ENCODE assay signal across 22 cellular contexts in genomic region chr2:70214958-70215357, GRCh38.
DNase-seq lines count a peak whose midpoint lies in the region; ATAC-seq lines count a peak whose summit lies in the region.
"Had no signal": no experiment of that assay in that cellular context is flagged by ENCODE, and none has a peak within 500 bp of the region (broad histone marks: within the 10 kb centered on the region; RNA-seq: fewer than 3 reads in every experiment).

No MANE protein-coding gene starts in this region.

- peaks cover 34% of the 10 kb centered on the region for H3K36me3 ChIP-seq in ACC112 (ENCODE audit: insufficient read depth, low read length)

- no peaks in the 10 kb centered on the region for H3K27me3 ChIP-seq in ACC112 (ENCODE audit: insufficient read depth, low read length)
- H3K27me3 ChIP-seq: upper lobe of left lung had no signal

- peaks cover 3% of the 10 kb centered on the region for H3K79me2 ChIP-seq in ACC112 (ENCODE audit: control insufficient read depth, insufficient read depth, low read length, unreplicated experiment)

- DNase-seq in GM04504 (ENCODE audit: low read depth) (peak; percentile 85), amniotic epithelial cell (ENCODE audit: low read depth) (peak; percentile 90), hepatic stellate cell (ENCODE audit: low spot score) (peak; percentile 66), NCI-H524 (lab: John Stamatoyannopoulos, UW) (no peak), NCI-H1417 (lab: John Stamatoyannopoulos, UW) (no peak), putamen (ENCODE audit: low spot score) (no peak)
- DNase-seq: activated CD4-positive, CD25-positive, alpha-beta regulatory T cell; AML-193; anterior cingulate cortex; COR-L47; immature natural killer cell; MV-4-11; natural killer cell; NCI-H2081 treated with DMSO at 0.1 percent for 48 hours; NCI-H69; psoas muscle; SHP77; stimulated activated naive CD4-positive, alpha-beta T cell treated with Interleukin-2 at 50 U/mL for 16 hours; upper lobe of left lung had no signal

- peaks cover 8% of the 10 kb centered on the region for H3K4me1 ChIP-seq in ACC112 (ENCODE audit: control insufficient read depth, insufficient read depth, low read length, unreplicated experiment)
- H3K4me1 ChIP-seq: psoas muscle, upper lobe of left lung had no signal

- ATAC-seq in activated CD4-positive, CD25-positive, alpha-beta regulatory T cell treated with anti-CD3 and anti-CD28 coated beads, Interleukin-2, amount 50 U/mL, for 24 hours: no peak
- ATAC-seq: natural killer cell, psoas muscle had no signal

- no peak overlapping the region for H2AFZ ChIP-seq in ACC112 (ENCODE audit: low read length, unreplicated experiment)

- no peak overlapping the region for H3K4me3 ChIP-seq in ACC112 (ENCODE audit: low read depth, low read length)
- H3K4me3 ChIP-seq: lung, psoas muscle, upper lobe of left lung had no signal

- H3K27ac ChIP-seq in ACC112 (ENCODE audit: low read depth, low read length): peak overlapping the region; percentile 50
- H3K27ac ChIP-seq: psoas muscle, upper lobe of left lung had no signal

Comparison
In these comparisons a context has a peak if more than half of its experiments do, and no peak if none do; other contexts are left out.
1. DNase-seq: peak in GM04504 (single experiment), amniotic epithelial cell (single experiment) and hepatic stellate cell (single experiment); none in NCI-H524 (0 of 2), NCI-H1417 (0 of 3) and putamen (single experiment).